22 cellular contexts compared by ENCODE assay signal in genomic region chr22:39705386-39705785, GRCh38.
DNase-seq lines count a peak whose midpoint lies in the region; ATAC-seq, FAIRE-seq and TF ChIP-seq lines count a peak whose summit lies in the region.
"Had no signal": no experiment of that assay in that cellular context is flagged by ENCODE, and none has a peak within 500 bp of the region (broad histone marks: within the 10 kb centered on the region; RNA-seq: fewer than 3 reads in every experiment).

No MANE protein-coding gene starts in this region.

- H3K9ac ChIP-seq in H1 (replicated peaks in 1 of 4; ENCODE audit: extremely low read depth in 1 of 4, low read depth in 3 of 4, low read length in 3 of 4) (no peak overlapping the region), neuronal stem cell (ENCODE audit: low read depth, low read length, poor library complexity) (no peak overlapping the region)
- H3K9ac ChIP-seq: BLaER1 treated with 17β-estradiol and CSF1 and Interleukin-3, amounts not matched to agents 10 nM and 100 nM had no signal

- H3K27me3 ChIP-seq in heart right ventricle (peaks cover 0 to 70% (median 21%) of the 10 kb centered on the region in 7 donors), H1 (replicated peaks in 1 of 4; ENCODE audit: control insufficient read depth in 3 of 4, extremely low read depth in 1 of 4, insufficient read depth in 3 of 4, low read length in 3 of 4) (no peaks in the 10 kb centered on the region; a peak in 1 of 7 replicates), neuronal stem cell (ENCODE audit: control insufficient read depth in 3 of 3, insufficient read depth in 3 of 3, low read depth in 1 of 3, low read length in 3 of 3) (peaks cover 0 to 16% (median 0%) of the 10 kb centered on the region in 3 experiments)
- H3K27me3 ChIP-seq: BLaER1 treated with 17β-estradiol and CSF1 and Interleukin-3, amounts not matched to agents 10 nM and 100 nM had no signal

- H3K9me3 ChIP-seq in heart right ventricle (no peaks in the 10 kb centered on the region), H1 (ENCODE audit: insufficient read depth in 2 of 2, low read depth in 1 of 2, low read length in 1 of 2) (no peaks in the 10 kb centered on the region), neuronal stem cell (replicated peaks in 1 of 2; ENCODE audit: control insufficient read depth in 2 of 2, insufficient read depth in 1 of 2, low read depth in 1 of 2, low read length in 2 of 2) (no peaks in the 10 kb centered on the region)
- H3K9me3 ChIP-seq: A549; BLaER1 treated with 17β-estradiol and CSF1 and Interleukin-3, amounts not matched to agents 10 nM and 100 nM; Caco-2 had no signal

- H3K27ac ChIP-seq in heart right ventricle: no peak overlapping the region
- H3K27ac ChIP-seq in H1 (ENCODE audit: low read depth, low read length): no peak overlapping the region
- H3K27ac ChIP-seq in neuronal stem cell (replicated peaks; ENCODE audit: low read length): no peak overlapping the region
- H3K27ac ChIP-seq: 22Rv1; A549; BLaER1 treated with 17β-estradiol and CSF1 and Interleukin-3, amounts not matched to agents 10 nM and 100 nM; C4-2B had no signal

- H3K9me3 Mint-ChIP-seq in stimulated activated effector memory CD8-positive, alpha-beta T cell treated with anti-CD3 and anti-CD28 coated beads, Interleukin-12 subunit alpha, Interleukin-12 subunit beta, amount 100 ng/mL, for 72 hours: no peaks in the 10 kb centered on the region
- H3K9me3 Mint-ChIP-seq: CD4-positive, alpha-beta T cell; CD8-positive, alpha-beta T cell had no signal

- no peak for TF ChIP-seq POLR2A in H1 (IDR thresholded peaks at IDR 0.05; ENCODE audit: control extremely low read depth in 1 of 2, low read depth in 2 of 2, low read length in 2 of 2)

- no peak overlapping the region for H3K4me2 ChIP-seq in H1 (ENCODE audit: insufficient read depth in 1 of 2, low read depth in 2 of 2, low read length in 2 of 2)
- no peak overlapping the region for H3K4me2 ChIP-seq in neuronal stem cell (ENCODE audit: insufficient read depth, low read length, poor library complexity, severe bottlenecking)
- H3K4me2 ChIP-seq: A549; BLaER1 treated with 17β-estradiol and CSF1 and Interleukin-3, amounts not matched to agents 10 nM and 100 nM had no signal

- H2BK5ac ChIP-seq in H1 (ENCODE audit: low read depth, low read length) (no peak overlapping the region), neuronal stem cell (ENCODE audit: low read length) (no peak overlapping the region)

- H3K18ac ChIP-seq in H1 (ENCODE audit: extremely low read depth, low read length) (no peak overlapping the region), neuronal stem cell (ENCODE audit: low read length) (peak overlapping the region; percentile 76)

- H2BK120ac ChIP-seq in H1 (replicated peaks; ENCODE audit: low read depth, low read length): no peak overlapping the region
- H2BK120ac ChIP-seq in neuronal stem cell (ENCODE audit: low read depth, low read length): no peak overlapping the region

- no peaks in the 10 kb centered on the region for H3K36me3 Mint-ChIP-seq in stimulated activated effector memory CD8-positive, alpha-beta T cell treated with anti-CD3 and anti-CD28 coated beads, Interleukin-12 subunit alpha, Interleukin-12 subunit beta, amount 100 ng/mL, for 72 hours
- H3K36me3 Mint-ChIP-seq: CD8-positive, alpha-beta T cell had no signal

- DNase-seq in Right ventricle myocardium inferior (ENCODE audit: missing footprints) (peak; percentile 52), heart right ventricle (no peak), H1 (ENCODE audit: low read depth in 1 of 2, low spot score in 2 of 2) (no peak), neuronal stem cell (ENCODE audit: low spot score) (no peak)
- DNase-seq in stimulated activated effector memory CD8-positive, alpha-beta T cell treated with anti-CD3 and anti-CD28 coated beads, Interleukin-12 subunit alpha, Interleukin-12 subunit beta, amount 100 ng/mL, for 72 hours (ENCODE audit: low spot score in 2 of 2): no peak
- DNase-seq: AML-193; Caco-2; Calu3; CD4-positive, alpha-beta T cell; CD8-positive, alpha-beta T cell; DMS79 treated with DMSO at 0.1 percent for 48 hours; GF-D8 had no signal

- H2BK15ac ChIP-seq in H1 (ENCODE audit: low read length) (no peak overlapping the region), neuronal stem cell (ENCODE audit: low read length) (peak overlapping the region; percentile 80)

- H2BK12ac ChIP-seq in H1 (ENCODE audit: low read depth, low read length): no peak overlapping the region
- peak overlapping the region; percentile 28 for H2BK12ac ChIP-seq in neuronal stem cell (ENCODE audit: low read length)

- no peak overlapping the region for H3K27ac Mint-ChIP-seq in stimulated activated effector memory CD8-positive, alpha-beta T cell treated with anti-CD3 and anti-CD28 coated beads, Interleukin-12 subunit alpha, Interleukin-12 subunit beta, amount 100 ng/mL, for 72 hours
- H3K27ac Mint-ChIP-seq: B cell; CD4-positive, alpha-beta T cell; CD8-positive, alpha-beta T cell had no signal

- H2BK20ac ChIP-seq in H1 (ENCODE audit: low read length): no peak overlapping the region

- CTCF ChIA-PET in H1 (lab: Charles Lee; ENCODE audit: partially characterized antibody): interaction anchor here (0.6 to 1.5 kb wide), 3 partner anchors 56 to 790 kb away, joined by 3 to 5 read pairs (median 4); no protein-coding TSS in a partner anchor

- H3K36me3 ChIP-seq in heart right ventricle: no peaks in the 10 kb centered on the region
- peaks cover 0 to 2% (median 0%) of the 10 kb centered on the region in 4 experiments; a peak in 2 of 8 replicates for H3K36me3 ChIP-seq in H1 (ENCODE audit: control insufficient read depth in 2 of 4, insufficient read depth in 4 of 4, low read length in 3 of 4)
- no peaks in the 10 kb centered on the region for H3K36me3 ChIP-seq in neuronal stem cell (replicated peaks in 1 of 2; ENCODE audit: control insufficient read depth in 2 of 2, insufficient read depth in 2 of 2, low read length in 2 of 2)
- H3K36me3 ChIP-seq: BLaER1 treated with 17β-estradiol and CSF1 and Interleukin-3, amounts not matched to agents 10 nM and 100 nM had no signal

- no peak overlapping the region for H3K4me3 Mint-ChIP-seq in stimulated activated effector memory CD8-positive, alpha-beta T cell treated with anti-CD3 and anti-CD28 coated beads, Interleukin-12 subunit alpha, Interleukin-12 subunit beta, amount 100 ng/mL, for 72 hours
- H3K4me3 Mint-ChIP-seq: B cell; CD4-positive, alpha-beta T cell; CD8-positive, alpha-beta T cell had no signal

- peaks cover 0 to 12% (median under 1%) of the 10 kb centered on the region in 9 donors for H3K4me1 ChIP-seq in heart right ventricle
- peaks cover 0 to 6% (median 3%) of the 10 kb centered on the region in 4 experiments; a peak in 3 of 7 replicates for H3K4me1 ChIP-seq in H1 (replicated peaks in 1 of 4; ENCODE audit: control insufficient read depth in 3 of 4, insufficient read depth in 4 of 4, low read length in 3 of 4)
- H3K4me1 ChIP-seq in neuronal stem cell (ENCODE audit: control insufficient read depth in 2 of 2, insufficient read depth in 1 of 2, low read depth in 1 of 2, low read length in 2 of 2): peaks cover 5 to 21% of the 10 kb centered on the region in 2 donors
- H3K4me1 ChIP-seq: A549, Caco-2 had no signal

- H3K4me3 ChIP-seq in heart right ventricle (no peak overlapping the region), H1 (ENCODE audit: extremely low read depth in 1 of 4, insufficient read depth in 2 of 4, low read depth in 3 of 4, low read length in 4 of 4) (no peak overlapping the region), neuronal stem cell (ENCODE audit: low read length in 2 of 2) (no peak overlapping the region)
- H3K4me3 ChIP-seq: A549; BLaER1 treated with 17β-estradiol and CSF1 and Interleukin-3, amounts not matched to agents 10 nM and 100 nM had no signal

- no peak overlapping the region for H4K5ac ChIP-seq in H1 (ENCODE audit: insufficient read length, low read depth, low read length)

- no peaks in the 10 kb centered on the region for H3K23me2 ChIP-seq in H1 (ENCODE audit: low read depth, low read length)

- TF ChIP-seq RAD21 in H1 (IDR thresholded peaks at IDR 0.05 in 1 of 2, conservative IDR thresholded peaks at IDR 0.05 in 1 of 2; ENCODE audit: low read depth in 2 of 2, low read length in 2 of 2): no peak

- H4K20me1 ChIP-seq in H1 (replicated peaks in 1 of 2; ENCODE audit: control insufficient read depth in 1 of 2, insufficient read depth in 2 of 2, low read length in 2 of 2): no peaks in the 10 kb centered on the region
- H4K20me1 ChIP-seq: BLaER1 treated with 17β-estradiol and CSF1 and Interleukin-3, amounts not matched to agents 10 nM and 100 nM had no signal

- TF ChIP-seq EP300 in H1 (IDR thresholded peaks at IDR 0.05; ENCODE audit: borderline replicate concordance in 1 of 2, low read depth in 2 of 2, low read length in 2 of 2): no peak

- H3K4ac ChIP-seq in H1 (replicated peaks; ENCODE audit: insufficient read length, low read depth, low read length) (no peak overlapping the region), neuronal stem cell (ENCODE audit: low read length) (no peak overlapping the region)

- H2AFZ ChIP-seq in H1 (ENCODE audit: low read length) (no peak overlapping the region), neuronal stem cell (ENCODE audit: low read length) (no peak overlapping the region)

- ATAC-seq in Right ventricle myocardium inferior (no peak), heart right ventricle (no peak), HG03442 (IDR thresholded peaks at IDR 0.05; ENCODE audit: unreplicated experiment) (no peak)
- ATAC-seq in stimulated activated effector memory CD8-positive, alpha-beta T cell treated with anti-CD3 and anti-CD28 coated beads, Interleukin-12 subunit alpha, Interleukin-12 subunit beta, amount 100 ng/mL, for 72 hours: no peak
- ATAC-seq: A549; CD8-positive, alpha-beta T cell had no signal

- H3K4me1 Mint-ChIP-seq in stimulated activated effector memory CD8-positive, alpha-beta T cell treated with anti-CD3 and anti-CD28 coated beads, Interleukin-12 subunit alpha, Interleukin-12 subunit beta, amount 100 ng/mL, for 72 hours: peaks cover 5% of the 10 kb centered on the region
- H3K4me1 Mint-ChIP-seq: B cell had no signal

- WGBS in heart right ventricle, 2 donors: 92 to 95% methylated on average over 12 of the region's 12 CpGs
- 94% methylated on average over 11 of the region's 12 CpGs; no CpG with 5 or more reads in 1 of the 2 experiments for WGBS in H1 (ENCODE audit: extremely low coverage in 1 of 2, insufficient coverage in 1 of 2, insufficient read length in 1 of 2, insufficient replicate concordance in 2 of 2, low coverage in 1 of 2, low lambda C conversion rate in 2 of 2, missing lambda C conversion rate in 1 of 2), 2 experiments
- no CpG with 5 or more reads among the region's 12 CpGs for WGBS in neuronal stem cell (ENCODE audit: extremely low coverage in 2 of 2, insufficient read length in 2 of 2, insufficient replicate concordance in 1 of 2), 2 donors

- intact Hi-C loops in Right ventricle myocardium inferior (cut with DNase I) (no loop called here), heart right ventricle (cut with DNase I) (no loop called here)

- H2AK5ac ChIP-seq in H1 (ENCODE audit: low read depth, low read length) (no peak overlapping the region), neuronal stem cell (ENCODE audit: low read depth, low read length) (peak overlapping the region; percentile 63)

- no peak overlapping the region for H3K56ac ChIP-seq in H1 (replicated peaks; ENCODE audit: insufficient read length, low read depth, low read length)

- H3K23ac ChIP-seq in H1 (ENCODE audit: insufficient read length) (no peak overlapping the region), neuronal stem cell (ENCODE audit: low read depth, low read length, poor library complexity) (no peak overlapping the region)

- H4K8ac ChIP-seq in H1 (ENCODE audit: extremely low read depth, insufficient read depth, low read length): no peak overlapping the region; the same call in 1 of the 2 replicates
- H4K8ac ChIP-seq in neuronal stem cell (ENCODE audit: low read depth, low read length): no peak overlapping the region

- H4K91ac ChIP-seq in H1 (replicated peaks; ENCODE audit: insufficient read length, low read length) (peak overlapping the region; percentile 70), neuronal stem cell (ENCODE audit: low read depth, low read length, poor library complexity) (no peak overlapping the region)

- TF ChIP-seq CTCF in heart right ventricle (IDR thresholded peaks at IDR 0.05) (no peak), H1 (IDR thresholded peaks at IDR 0.05; ENCODE audit: control extremely low read depth in 1 of 3, insufficient read depth in 1 of 3, low read depth in 1 of 3, low read length in 3 of 3) (no peak)

- no peaks in the 10 kb centered on the region for H3K79me2 ChIP-seq in H1 (ENCODE audit: control insufficient read depth in 1 of 2, insufficient read depth in 2 of 2, low read length in 2 of 2)

- FAIRE-seq in H1 (lab: Jason Lieb, UNC): no peak
- FAIRE-seq: A549, D721Med, G401.6, GM12891, GM19239 had no signal

- H3K79me1 ChIP-seq in H1 (ENCODE audit: low read depth, low read length) (no peaks in the 10 kb centered on the region), neuronal stem cell (ENCODE audit: low read depth, low read length) (no peaks in the 10 kb centered on the region)

- POLR2A ChIA-PET in H1 (lab: Charles Lee; ENCODE audit: partially characterized antibody): no interaction called here

- H3K14ac ChIP-seq in H1 (ENCODE audit: insufficient read length) (no peak overlapping the region), neuronal stem cell (ENCODE audit: low read length) (no peak overlapping the region)
